Comparison of ENCODE assay signal across 1 cellular context in the genomic region with DNA sequence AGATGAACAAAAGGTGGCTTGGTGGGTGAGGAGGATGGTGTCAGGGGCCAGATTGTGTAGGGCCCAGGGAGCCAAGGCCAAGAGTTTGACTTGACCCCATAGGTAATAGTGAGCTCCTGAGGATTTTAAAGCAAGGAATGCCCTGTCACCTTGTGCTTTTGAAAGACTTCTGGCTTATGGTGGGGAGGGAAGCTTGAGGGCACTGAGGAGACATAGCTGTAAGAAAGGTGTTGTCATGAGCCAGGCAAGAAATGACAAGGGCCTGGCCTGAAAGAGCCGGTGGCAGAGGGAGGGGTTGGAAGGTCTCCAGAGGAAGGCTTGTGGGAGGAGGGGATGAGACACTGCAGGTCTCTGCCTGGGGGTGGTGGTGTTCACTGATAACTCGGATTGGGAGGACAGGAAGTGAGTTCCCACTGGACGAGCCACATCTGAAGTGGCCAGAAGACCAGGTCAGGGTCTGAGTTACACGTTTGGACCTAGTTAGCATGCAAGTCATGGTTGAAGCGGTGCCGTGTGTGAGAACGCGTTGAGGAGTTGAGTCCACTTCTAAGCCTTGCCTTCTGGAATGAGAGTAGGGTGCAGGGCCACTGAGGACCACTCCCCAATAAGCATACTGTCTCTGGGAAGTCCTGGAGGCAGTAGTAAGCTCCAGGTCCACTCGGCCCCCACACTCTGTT.
TF ChIP-seq lines count a peak whose summit lies in the region.

No MANE protein-coding gene starts in this region.

TF ChIP-seq in K562, 482 proteins besides CTCF, POLR2A, EP300 and RAD21 (continued from another document):
- TF ChIP-seq, protein P1, sequence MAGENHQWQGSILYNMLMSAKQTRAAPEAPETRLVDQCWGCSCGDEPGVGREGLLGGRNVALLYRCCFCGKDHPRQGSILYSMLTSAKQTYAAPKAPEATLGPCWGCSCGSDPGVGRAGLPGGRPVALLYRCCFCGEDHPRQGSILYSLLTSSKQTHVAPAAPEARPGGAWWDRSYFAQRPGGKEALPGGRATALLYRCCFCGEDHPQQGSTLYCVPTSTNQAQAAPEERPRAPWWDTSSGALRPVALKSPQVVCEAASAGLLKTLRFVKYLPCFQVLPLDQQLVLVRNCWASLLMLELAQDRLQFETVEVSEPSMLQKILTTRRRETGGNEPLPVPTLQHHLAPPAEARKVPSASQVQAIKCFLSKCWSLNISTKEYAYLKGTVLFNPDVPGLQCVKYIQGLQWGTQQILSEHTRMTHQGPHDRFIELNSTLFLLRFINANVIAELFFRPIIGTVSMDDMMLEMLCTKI (IDR thresholded peaks at IDR 0.05; ENCODE audit: partially characterized antibody): no peak
- TF ChIP-seq CCNT2 (IDR thresholded peaks at IDR 0.05; ENCODE audit: borderline replicate concordance, extremely low read depth, insufficient read length, low read depth, low read length) (no peak), MTA1 (IDR thresholded peaks at IDR 0.05; ENCODE audit: borderline replicate concordance) (peak; percentile 74), ZNF592 (IDR thresholded peaks at IDR 0.05) (peak; percentile 89), PKNOX1 (IDR thresholded peaks at IDR 0.05) (peak; percentile 44), KDM4B (IDR thresholded peaks at IDR 0.05; ENCODE audit: borderline replicate concordance in 2 of 2, low read depth in 1 of 2) (0 out of 4 replicates have a peak, but pooled peaks of 1 of the 2 experiments have one; percentile 63), HMG20B (CRISPR knock-in tag; IDR thresholded peaks at IDR 0.05) (no peak), RBFOX2 (IDR thresholded peaks at IDR 0.05; ENCODE audit: low read depth, low read length) (peak; percentile 52; the same call in 1 of the 2 replicates), SUPT5H (IDR thresholded peaks at IDR 0.05) (peak; percentile 57; the same call in 1 of the 2 replicates), TAL1 (IDR thresholded peaks at IDR 0.05) (peak; percentile 83), GABPA (tag; conservative IDR thresholded peaks at IDR 0.05; ENCODE audit: low read depth) (peak; percentile 59), GATA2 (CRISPR knock-in tag; IDR thresholded peaks at IDR 0.05) (peak; percentile 62), ZFP36 (IDR thresholded peaks at IDR 0.05; ENCODE audit: low read depth, low read length, partially characterized antibody) (peak; percentile 20)
- TF ChIP-seq, protein P2, sequence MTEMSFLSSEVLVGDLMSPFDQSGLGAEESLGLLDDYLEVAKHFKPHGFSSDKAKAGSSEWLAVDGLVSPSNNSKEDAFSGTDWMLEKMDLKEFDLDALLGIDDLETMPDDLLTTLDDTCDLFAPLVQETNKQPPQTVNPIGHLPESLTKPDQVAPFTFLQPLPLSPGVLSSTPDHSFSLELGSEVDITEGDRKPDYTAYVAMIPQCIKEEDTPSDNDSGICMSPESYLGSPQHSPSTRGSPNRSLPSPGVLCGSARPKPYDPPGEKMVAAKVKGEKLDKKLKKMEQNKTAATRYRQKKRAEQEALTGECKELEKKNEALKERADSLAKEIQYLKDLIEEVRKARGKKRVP (CRISPR knock-in tag; IDR thresholded peaks at IDR 0.05): peak; percentile 52; the same call in 1 of the 2 replicates
- TF ChIP-seq, protein P3, sequence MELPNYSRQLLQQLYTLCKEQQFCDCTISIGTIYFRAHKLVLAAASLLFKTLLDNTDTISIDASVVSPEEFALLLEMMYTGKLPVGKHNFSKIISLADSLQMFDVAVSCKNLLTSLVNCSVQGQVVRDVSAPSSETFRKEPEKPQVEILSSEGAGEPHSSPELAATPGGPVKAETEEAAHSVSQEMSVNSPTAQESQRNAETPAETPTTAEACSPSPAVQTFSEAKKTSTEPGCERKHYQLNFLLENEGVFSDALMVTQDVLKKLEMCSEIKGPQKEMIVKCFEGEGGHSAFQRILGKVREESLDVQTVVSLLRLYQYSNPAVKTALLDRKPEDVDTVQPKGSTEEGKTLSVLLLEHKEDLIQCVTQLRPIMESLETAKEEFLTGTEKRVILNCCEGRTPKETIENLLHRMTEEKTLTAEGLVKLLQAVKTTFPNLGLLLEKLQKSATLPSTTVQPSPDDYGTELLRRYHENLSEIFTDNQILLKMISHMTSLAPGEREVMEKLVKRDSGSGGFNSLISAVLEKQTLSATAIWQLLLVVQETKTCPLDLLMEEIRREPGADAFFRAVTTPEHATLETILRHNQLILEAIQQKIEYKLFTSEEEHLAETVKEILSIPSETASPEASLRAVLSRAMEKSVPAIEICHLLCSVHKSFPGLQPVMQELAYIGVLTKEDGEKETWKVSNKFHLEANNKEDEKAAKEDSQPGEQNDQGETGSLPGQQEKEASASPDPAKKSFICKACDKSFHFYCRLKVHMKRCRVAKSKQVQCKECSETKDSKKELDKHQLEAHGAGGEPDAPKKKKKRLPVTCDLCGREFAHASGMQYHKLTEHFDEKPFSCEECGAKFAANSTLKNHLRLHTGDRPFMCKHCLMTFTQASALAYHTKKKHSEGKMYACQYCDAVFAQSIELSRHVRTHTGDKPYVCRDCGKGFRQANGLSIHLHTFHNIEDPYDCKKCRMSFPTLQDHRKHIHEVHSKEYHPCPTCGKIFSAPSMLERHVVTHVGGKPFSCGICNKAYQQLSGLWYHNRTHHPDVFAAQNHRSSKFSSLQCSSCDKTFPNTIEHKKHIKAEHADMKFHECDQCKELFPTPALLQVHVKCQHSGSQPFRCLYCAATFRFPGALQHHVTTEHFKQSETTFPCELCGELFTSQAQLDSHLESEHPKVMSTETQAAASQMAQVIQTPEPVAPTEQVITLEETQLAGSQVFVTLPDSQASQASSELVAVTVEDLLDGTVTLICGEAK (IDR thresholded peaks at IDR 0.05): peak; percentile 65
- TF ChIP-seq, protein P3 (CRISPR knock-in tag; IDR thresholded peaks at IDR 0.05): no peak
- TF ChIP-seq, protein P4, sequence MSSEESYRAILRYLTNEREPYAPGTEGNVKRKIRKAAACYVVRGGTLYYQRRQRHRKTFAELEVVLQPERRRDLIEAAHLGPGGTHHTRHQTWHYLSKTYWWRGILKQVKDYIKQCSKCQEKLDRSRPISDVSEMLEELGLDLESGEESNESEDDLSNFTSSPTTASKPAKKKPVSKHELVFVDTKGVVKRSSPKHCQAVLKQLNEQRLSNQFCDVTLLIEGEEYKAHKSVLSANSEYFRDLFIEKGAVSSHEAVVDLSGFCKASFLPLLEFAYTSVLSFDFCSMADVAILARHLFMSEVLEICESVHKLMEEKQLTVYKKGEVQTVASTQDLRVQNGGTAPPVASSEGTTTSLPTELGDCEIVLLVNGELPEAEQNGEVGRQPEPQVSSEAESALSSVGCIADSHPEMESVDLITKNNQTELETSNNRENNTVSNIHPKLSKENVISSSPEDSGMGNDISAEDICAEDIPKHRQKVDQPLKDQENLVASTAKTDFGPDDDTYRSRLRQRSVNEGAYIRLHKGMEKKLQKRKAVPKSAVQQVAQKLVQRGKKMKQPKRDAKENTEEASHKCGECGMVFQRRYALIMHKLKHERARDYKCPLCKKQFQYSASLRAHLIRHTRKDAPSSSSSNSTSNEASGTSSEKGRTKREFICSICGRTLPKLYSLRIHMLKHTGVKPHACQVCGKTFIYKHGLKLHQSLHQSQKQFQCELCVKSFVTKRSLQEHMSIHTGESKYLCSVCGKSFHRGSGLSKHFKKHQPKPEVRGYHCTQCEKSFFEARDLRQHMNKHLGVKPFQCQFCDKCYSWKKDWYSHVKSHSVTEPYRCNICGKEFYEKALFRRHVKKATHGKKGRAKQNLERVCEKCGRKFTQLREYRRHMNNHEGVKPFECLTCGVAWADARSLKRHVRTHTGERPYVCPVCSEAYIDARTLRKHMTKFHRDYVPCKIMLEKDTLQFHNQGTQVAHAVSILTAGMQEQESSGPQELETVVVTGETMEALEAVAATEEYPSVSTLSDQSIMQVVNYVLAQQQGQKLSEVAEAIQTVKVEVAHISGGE (CRISPR knock-in tag; IDR thresholded peaks at IDR 0.05): peak in 1 of 3 experiments; percentile 61; a peak in 1 of 6 replicates
